ENCODE assay signal across 21 cellular contexts in genomic region chr6:10416516-10416862, GRCh38. TPM values are rescaled to one million over a fixed set of nuclear protein-coding genes. Genes with fewer than 3 reads are reported as not detected.
DNase-seq lines count a peak whose midpoint lies in the region; ATAC-seq, FAIRE-seq and TF ChIP-seq lines count a peak whose summit lies in the region.
"Had no signal": no experiment of that assay in that cellular context is flagged by ENCODE, and none has a peak within 500 bp of the region (broad histone marks: within the 10 kb centered on the region; RNA-seq: fewer than 3 reads in every experiment).

No MANE protein-coding gene starts in this region.

- H3K9me3 ChIP-seq in ES-I3 (ENCODE audit: control insufficient read depth, insufficient read depth, low read length) (no peaks in the 10 kb centered on the region), iPS-15b (ENCODE audit: control insufficient read depth, insufficient read depth, low read length) (no peaks in the 10 kb centered on the region), trophoblast cell (ENCODE audit: insufficient read depth, low read depth, low read length) (no peaks in the 10 kb centered on the region)
- H3K9me3 ChIP-seq: pancreas, uterus had no signal

- peak overlapping the region; percentile 97 for H3K4ac ChIP-seq in trophoblast cell (ENCODE audit: low read depth, low read length)

- no CpG with 5 or more reads among the region's 5 CpGs for WGBS in trophoblast cell (ENCODE audit: extremely low coverage, insufficient coverage, insufficient read length)

- H3K23ac ChIP-seq in trophoblast cell (ENCODE audit: low read length) = no peak overlapping the region

- peak overlapping the region; percentile 17; the same call in 1 of the 2 replicates for H3K9ac ChIP-seq in ES-I3 (ENCODE audit: low read depth, low read length)
- H3K9ac ChIP-seq in iPS-15b (ENCODE audit: low read depth, low read length) = no peak overlapping the region
- peak overlapping the region; percentile 88 for H3K9ac ChIP-seq in trophoblast cell (ENCODE audit: low read length)

- H2BK12ac ChIP-seq in trophoblast cell (ENCODE audit: low read length) = peak overlapping the region; percentile 53

- POLR2A ChIA-PET in RWPE1 (lab: Yijun Ruan, JAX; ENCODE audit: low non-redundant PET) = interaction anchor here (1.9 kb wide), 1 partner anchor 10 kb away, joined by 5 read pairs; no protein-coding TSS in a partner anchor

- H3K27me3 ChIP-seq in iPS-15b (ENCODE audit: control insufficient read depth, insufficient read depth, low read length) = peaks cover 94% of the 10 kb centered on the region
- peaks cover 2% of the 10 kb centered on the region for H3K27me3 ChIP-seq in trophoblast cell (ENCODE audit: insufficient read depth, low read length)

- peaks cover 67% of the 10 kb centered on the region for H3K79me2 ChIP-seq in trophoblast cell (ENCODE audit: control insufficient read depth, insufficient read depth, low read length, poor library complexity)

- CTCF ChIA-PET in RWPE1 (lab: Yijun Ruan, JAX) = interaction anchor here (0.6 to 4.5 kb wide), 2 partner anchors 12 to 13 kb away, joined by 5 to 26 read pairs; no protein-coding TSS in a partner anchor

- H2BK120ac ChIP-seq in trophoblast cell (ENCODE audit: insufficient read depth, low read length, poor library complexity) = peak overlapping the region; percentile 91

- peak overlapping the region; percentile 95 for H4K91ac ChIP-seq in trophoblast cell (ENCODE audit: low read depth, low read length)

- H3K36me3 ChIP-seq in ES-I3 (ENCODE audit: insufficient read depth, low read length) (no peaks in the 10 kb centered on the region), iPS-15b (ENCODE audit: control insufficient read depth, insufficient read depth, low read length) (no peaks in the 10 kb centered on the region), trophoblast cell (ENCODE audit: control insufficient read depth in 1 of 2, insufficient read depth in 2 of 2, low read length in 2 of 2) (peaks cover 2 to 4% of the 10 kb centered on the region in 2 experiments)
- H3K36me3 ChIP-seq: cardiac muscle cell, pancreas, uterus had no signal

- H3K4me3 ChIP-seq in iPS-15b (ENCODE audit: low read depth, low read length) (peak overlapping the region; percentile 46), trophoblast cell (ENCODE audit: low read depth, low read length) (peak overlapping the region; percentile 70)
- H3K4me3 ChIP-seq: uterus had no signal

- H4K12ac ChIP-seq in trophoblast cell (ENCODE audit: low read depth, low read length) = peak overlapping the region; percentile 65

- peaks cover 20% of the 10 kb centered on the region for H3K4me1 ChIP-seq in ES-I3 (ENCODE audit: insufficient read depth, low read length)
- peaks cover 22% of the 10 kb centered on the region for H3K4me1 ChIP-seq in iPS-15b (ENCODE audit: control insufficient read depth, insufficient read depth, low read length)
- H3K4me1 ChIP-seq in trophoblast cell (ENCODE audit: control insufficient read depth in 1 of 2, insufficient read depth in 2 of 2, low read length in 2 of 2) = peaks cover 16 to 30% of the 10 kb centered on the region in 2 experiments

- no peak for FAIRE-seq in urothelium cell line (lab: Jason Lieb, UNC)
- FAIRE-seq: G401.6, pancreas had no signal

- H4K8ac ChIP-seq in trophoblast cell (ENCODE audit: low read depth, low read length) = peak overlapping the region; percentile 49

- H2BK5ac ChIP-seq in trophoblast cell (ENCODE audit: low read depth, low read length, poor library complexity) = peak overlapping the region; percentile 50

- peak overlapping the region; percentile 90 for H3K18ac ChIP-seq in trophoblast cell (ENCODE audit: low read length)

- peaks cover 87% of the 10 kb centered on the region for H3K79me1 ChIP-seq in trophoblast cell (ENCODE audit: low read length)

- DNase-seq in RWPE1 (ENCODE audit: low spot score) (no peak), trophoblast cell (no peak), urothelium cell line (ENCODE audit: low spot score) (no peak), putamen (ENCODE audit: low spot score) (no peak)
- DNase-seq in activated effector memory CD4-positive, alpha-beta T cell treated with Interleukin-2 at 50 U/mL for 16 hours = no peak
- DNase-seq: activated CD4-positive, alpha-beta T cell treated with anti-CD3 and anti-CD28 coated beads for 36 hours; activated T-cell treated with anti-CD3 and anti-CD28 coated beads, Interleukin-2, amount 50 U/mL, for 1 hour; HFFc6; mesenchymal stem cell; NCI-H1417; NCI-H2227 treated with DMSO at 0.1 percent for 48 hours; pancreas; SHP77 treated with DMSO at 0.1 percent for 48 hours; T-helper 9 cell; uterus had no signal

- no peak for ATAC-seq in HG03159 (IDR thresholded peaks at IDR 0.05; ENCODE audit: unreplicated experiment)
- ATAC-seq: activated CD4-positive, alpha-beta T cell treated with anti-CD3 and anti-CD28 coated beads for 36 hours; pancreas; stimulated activated memory B cell treated with anti-CD40 and anti-IgM and Interleukin-4, amounts not matched to agents 10 μg/mL and 1 μg/mL and 100 μg/mL, for 72 hours had no signal

- TF ChIP-seq CTCF in RWPE1 (conservative IDR thresholded peaks at IDR 0.05; ENCODE audit: low read depth) = no peak

- H3K14ac ChIP-seq in trophoblast cell (ENCODE audit: low read length) = peak overlapping the region; percentile 29

- H2AK5ac ChIP-seq in trophoblast cell (ENCODE audit: low read length) = peak overlapping the region; percentile 1

- peak overlapping the region; percentile 13 for H2AFZ ChIP-seq in trophoblast cell (ENCODE audit: insufficient read depth, low read length, poor library complexity)

- H3K27ac ChIP-seq in RWPE1 = peak overlapping the region; percentile 99
- peak overlapping the region; percentile 97 for H3K27ac ChIP-seq in trophoblast cell (ENCODE audit: low read depth, low read length)
- H3K27ac ChIP-seq: cardiac muscle cell, pancreas, uterus had no signal

- H3K4me2 ChIP-seq in trophoblast cell (ENCODE audit: low read length) = peak overlapping the region; percentile 94

RNA-seq across cellular contexts. Expression of gene TFAP2A, which starts 1.6 kb away (rescaled TPM):
- 329 and 338 TPM in 2 replicates for polyA plus RNA-seq in trophoblast cell (2013)
